In the genomic region with DNA sequence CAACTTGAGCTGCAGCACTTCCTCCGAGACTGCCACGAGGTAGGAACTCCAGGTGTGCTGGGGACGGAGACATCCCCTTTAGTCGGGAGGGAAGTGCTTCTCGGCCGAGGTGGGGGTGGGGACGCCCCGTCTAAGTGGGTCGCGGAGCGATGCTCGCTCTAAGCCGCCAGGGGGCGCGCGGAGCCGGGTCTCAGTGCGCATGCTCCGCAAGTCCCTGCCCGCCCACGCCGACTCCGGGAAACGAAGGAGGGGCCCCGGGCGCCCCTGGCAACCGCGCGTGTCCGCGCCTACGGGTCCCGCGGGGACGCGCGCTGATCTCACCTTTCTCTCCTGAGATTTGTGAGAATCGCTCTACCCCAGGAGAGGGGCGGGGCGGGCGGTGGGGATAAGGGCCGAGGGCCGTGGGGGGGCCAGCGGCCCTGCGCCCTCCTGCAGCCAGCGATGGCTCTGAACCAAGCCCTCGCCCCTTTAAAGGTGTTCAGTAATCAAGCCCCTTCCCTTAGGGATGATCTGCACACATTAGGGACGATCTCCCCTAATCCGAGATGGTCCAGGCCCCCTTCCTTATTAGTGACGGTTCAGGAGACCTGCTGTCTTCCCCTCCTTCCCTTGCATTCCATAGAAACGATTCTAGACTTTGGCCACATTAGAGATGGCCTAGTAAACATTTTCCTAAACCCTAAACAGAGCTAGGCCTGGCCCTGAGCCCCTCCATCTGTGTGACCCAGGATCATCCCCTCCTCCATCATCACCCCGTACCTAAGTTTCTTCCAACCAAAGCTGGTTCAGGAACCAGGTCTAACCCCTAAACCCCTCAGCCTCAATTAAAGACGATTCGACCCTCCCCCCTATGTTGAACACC, we compare ENCODE assay signal across 1 cellular context.
TF ChIP-seq lines count a peak whose summit lies in the region.

No MANE protein-coding gene starts in this region.

TF ChIP-seq in GM12878, 131 proteins besides CTCF, POLR2A, EP300 and RAD21 (continued from another document and continues in another):
- TF ChIP-seq, protein P1, sequence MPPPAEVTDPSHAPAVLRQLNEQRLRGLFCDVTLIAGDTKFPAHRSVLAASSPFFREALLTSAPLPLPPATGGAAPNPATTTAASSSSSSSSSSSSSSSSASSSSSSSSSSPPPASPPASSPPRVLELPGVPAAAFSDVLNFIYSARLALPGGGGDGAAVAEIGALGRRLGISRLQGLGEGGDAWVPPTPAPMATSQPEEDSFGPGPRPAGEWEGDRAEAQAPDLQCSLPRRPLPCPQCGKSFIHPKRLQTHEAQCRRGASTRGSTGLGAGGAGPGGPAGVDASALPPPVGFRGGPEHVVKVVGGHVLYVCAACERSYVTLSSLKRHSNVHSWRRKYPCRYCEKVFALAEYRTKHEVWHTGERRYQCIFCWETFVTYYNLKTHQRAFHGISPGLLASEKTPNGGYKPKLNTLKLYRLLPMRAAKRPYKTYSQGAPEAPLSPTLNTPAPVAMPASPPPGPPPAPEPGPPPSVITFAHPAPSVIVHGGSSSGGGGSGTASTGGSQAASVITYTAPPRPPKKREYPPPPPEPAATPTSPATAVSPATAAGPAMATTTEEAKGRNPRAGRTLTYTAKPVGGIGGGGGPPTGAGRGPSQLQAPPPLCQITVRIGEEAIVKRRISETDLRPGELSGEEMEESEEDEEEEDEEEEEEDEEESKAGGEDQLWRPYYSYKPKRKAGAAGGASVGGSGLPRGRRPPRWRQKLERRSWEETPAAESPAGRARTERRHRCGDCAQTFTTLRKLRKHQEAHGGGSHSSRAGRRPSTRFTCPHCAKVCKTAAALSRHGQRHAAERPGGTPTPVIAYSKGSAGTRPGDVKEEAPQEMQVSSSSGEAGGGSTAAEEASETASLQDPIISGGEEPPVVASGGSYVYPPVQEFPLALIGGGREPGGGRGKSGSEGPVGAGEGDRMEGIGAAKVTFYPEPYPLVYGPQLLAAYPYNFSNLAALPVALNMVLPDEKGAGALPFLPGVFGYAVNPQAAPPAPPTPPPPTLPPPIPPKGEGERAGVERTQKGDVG (CRISPR knock-in tag; IDR thresholded peaks at IDR 0.05) = no peak
- TF ChIP-seq NR2F1 (conservative IDR thresholded peaks at IDR 0.05) (no peak), ZSCAN29 (IDR thresholded peaks at IDR 0.05) (no peak), NFIC (IDR thresholded peaks at IDR 0.05; ENCODE audit: low read depth, low read length) (no peak), BCL11A (IDR thresholded peaks at IDR 0.05; ENCODE audit: low read depth, low read length) (no peak), TCF12 (IDR thresholded peaks at IDR 0.05; ENCODE audit: low read depth, low read length) (0 out of 2 replicates have a peak, but pooled peaks have one; percentile 39), CBX5 (IDR thresholded peaks at IDR 0.05; ENCODE audit: low read depth) (no peak), ZNF622 (IDR thresholded peaks at IDR 0.05) (no peak), MXI1 (IDR thresholded peaks at IDR 0.05; ENCODE audit: low read depth, low read length) (peak; percentile 85), YY1 (IDR thresholded peaks at IDR 0.05; ENCODE audit: low read depth, low read length) (0 out of 2 replicates have a peak, but pooled peaks have one; percentile 44), BRCA1 (IDR thresholded peaks at IDR 0.05; ENCODE audit: low read depth, low read length) (no peak), IKZF2 (IDR thresholded peaks at IDR 0.05) (no peak; a peak in 1 of 4 replicates), CREB1 (IDR thresholded peaks at IDR 0.05; ENCODE audit: low read depth) (0 out of 2 replicates have a peak, but pooled peaks have one; percentile 43), IKZF1 (conservative IDR thresholded peaks at IDR 0.05) (peak; percentile 94)
- TF ChIP-seq, protein P2, sequence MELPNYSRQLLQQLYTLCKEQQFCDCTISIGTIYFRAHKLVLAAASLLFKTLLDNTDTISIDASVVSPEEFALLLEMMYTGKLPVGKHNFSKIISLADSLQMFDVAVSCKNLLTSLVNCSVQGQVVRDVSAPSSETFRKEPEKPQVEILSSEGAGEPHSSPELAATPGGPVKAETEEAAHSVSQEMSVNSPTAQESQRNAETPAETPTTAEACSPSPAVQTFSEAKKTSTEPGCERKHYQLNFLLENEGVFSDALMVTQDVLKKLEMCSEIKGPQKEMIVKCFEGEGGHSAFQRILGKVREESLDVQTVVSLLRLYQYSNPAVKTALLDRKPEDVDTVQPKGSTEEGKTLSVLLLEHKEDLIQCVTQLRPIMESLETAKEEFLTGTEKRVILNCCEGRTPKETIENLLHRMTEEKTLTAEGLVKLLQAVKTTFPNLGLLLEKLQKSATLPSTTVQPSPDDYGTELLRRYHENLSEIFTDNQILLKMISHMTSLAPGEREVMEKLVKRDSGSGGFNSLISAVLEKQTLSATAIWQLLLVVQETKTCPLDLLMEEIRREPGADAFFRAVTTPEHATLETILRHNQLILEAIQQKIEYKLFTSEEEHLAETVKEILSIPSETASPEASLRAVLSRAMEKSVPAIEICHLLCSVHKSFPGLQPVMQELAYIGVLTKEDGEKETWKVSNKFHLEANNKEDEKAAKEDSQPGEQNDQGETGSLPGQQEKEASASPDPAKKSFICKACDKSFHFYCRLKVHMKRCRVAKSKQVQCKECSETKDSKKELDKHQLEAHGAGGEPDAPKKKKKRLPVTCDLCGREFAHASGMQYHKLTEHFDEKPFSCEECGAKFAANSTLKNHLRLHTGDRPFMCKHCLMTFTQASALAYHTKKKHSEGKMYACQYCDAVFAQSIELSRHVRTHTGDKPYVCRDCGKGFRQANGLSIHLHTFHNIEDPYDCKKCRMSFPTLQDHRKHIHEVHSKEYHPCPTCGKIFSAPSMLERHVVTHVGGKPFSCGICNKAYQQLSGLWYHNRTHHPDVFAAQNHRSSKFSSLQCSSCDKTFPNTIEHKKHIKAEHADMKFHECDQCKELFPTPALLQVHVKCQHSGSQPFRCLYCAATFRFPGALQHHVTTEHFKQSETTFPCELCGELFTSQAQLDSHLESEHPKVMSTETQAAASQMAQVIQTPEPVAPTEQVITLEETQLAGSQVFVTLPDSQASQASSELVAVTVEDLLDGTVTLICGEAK (IDR thresholded peaks at IDR 0.05; ENCODE audit: borderline replicate concordance) = no peak
- TF ChIP-seq, protein P3, sequence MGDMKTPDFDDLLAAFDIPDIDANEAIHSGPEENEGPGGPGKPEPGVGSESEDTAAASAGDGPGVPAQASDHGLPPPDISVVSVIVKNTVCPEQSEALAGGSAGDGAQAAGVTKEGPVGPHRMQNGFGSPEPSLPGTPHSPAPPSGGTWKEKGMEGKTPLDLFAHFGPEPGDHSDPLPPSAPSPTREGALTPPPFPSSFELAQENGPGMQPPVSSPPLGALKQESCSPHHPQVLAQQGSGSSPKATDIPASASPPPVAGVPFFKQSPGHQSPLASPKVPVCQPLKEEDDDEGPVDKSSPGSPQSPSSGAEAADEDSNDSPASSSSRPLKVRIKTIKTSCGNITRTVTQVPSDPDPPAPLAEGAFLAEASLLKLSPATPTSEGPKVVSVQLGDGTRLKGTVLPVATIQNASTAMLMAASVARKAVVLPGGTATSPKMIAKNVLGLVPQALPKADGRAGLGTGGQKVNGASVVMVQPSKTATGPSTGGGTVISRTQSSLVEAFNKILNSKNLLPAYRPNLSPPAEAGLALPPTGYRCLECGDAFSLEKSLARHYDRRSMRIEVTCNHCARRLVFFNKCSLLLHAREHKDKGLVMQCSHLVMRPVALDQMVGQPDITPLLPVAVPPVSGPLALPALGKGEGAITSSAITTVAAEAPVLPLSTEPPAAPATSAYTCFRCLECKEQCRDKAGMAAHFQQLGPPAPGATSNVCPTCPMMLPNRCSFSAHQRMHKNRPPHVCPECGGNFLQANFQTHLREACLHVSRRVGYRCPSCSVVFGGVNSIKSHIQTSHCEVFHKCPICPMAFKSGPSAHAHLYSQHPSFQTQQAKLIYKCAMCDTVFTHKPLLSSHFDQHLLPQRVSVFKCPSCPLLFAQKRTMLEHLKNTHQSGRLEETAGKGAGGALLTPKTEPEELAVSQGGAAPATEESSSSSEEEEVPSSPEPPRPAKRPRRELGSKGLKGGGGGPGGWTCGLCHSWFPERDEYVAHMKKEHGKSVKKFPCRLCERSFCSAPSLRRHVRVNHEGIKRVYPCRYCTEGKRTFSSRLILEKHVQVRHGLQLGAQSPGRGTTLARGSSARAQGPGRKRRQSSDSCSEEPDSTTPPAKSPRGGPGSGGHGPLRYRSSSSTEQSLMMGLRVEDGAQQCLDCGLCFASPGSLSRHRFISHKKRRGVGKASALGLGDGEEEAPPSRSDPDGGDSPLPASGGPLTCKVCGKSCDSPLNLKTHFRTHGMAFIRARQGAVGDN (IDR thresholded peaks at IDR 0.05) = no peak
- TF ChIP-seq, protein P4, sequence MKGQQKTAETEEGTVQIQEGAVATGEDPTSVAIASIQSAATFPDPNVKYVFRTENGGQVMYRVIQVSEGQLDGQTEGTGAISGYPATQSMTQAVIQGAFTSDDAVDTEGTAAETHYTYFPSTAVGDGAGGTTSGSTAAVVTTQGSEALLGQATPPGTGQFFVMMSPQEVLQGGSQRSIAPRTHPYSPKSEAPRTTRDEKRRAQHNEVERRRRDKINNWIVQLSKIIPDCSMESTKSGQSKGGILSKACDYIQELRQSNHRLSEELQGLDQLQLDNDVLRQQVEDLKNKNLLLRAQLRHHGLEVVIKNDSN (IDR thresholded peaks at IDR 0.05; ENCODE audit: borderline replicate concordance, extremely low read length, insufficient read depth, low read depth, low read length) = no peak
- TF ChIP-seq, protein P5, sequence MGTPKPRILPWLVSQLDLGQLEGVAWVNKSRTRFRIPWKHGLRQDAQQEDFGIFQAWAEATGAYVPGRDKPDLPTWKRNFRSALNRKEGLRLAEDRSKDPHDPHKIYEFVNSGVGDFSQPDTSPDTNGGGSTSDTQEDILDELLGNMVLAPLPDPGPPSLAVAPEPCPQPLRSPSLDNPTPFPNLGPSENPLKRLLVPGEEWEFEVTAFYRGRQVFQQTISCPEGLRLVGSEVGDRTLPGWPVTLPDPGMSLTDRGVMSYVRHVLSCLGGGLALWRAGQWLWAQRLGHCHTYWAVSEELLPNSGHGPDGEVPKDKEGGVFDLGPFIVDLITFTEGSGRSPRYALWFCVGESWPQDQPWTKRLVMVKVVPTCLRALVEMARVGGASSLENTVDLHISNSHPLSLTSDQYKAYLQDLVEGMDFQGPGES (IDR thresholded peaks at IDR 0.05) = no peak
- TF ChIP-seq, protein P6, sequence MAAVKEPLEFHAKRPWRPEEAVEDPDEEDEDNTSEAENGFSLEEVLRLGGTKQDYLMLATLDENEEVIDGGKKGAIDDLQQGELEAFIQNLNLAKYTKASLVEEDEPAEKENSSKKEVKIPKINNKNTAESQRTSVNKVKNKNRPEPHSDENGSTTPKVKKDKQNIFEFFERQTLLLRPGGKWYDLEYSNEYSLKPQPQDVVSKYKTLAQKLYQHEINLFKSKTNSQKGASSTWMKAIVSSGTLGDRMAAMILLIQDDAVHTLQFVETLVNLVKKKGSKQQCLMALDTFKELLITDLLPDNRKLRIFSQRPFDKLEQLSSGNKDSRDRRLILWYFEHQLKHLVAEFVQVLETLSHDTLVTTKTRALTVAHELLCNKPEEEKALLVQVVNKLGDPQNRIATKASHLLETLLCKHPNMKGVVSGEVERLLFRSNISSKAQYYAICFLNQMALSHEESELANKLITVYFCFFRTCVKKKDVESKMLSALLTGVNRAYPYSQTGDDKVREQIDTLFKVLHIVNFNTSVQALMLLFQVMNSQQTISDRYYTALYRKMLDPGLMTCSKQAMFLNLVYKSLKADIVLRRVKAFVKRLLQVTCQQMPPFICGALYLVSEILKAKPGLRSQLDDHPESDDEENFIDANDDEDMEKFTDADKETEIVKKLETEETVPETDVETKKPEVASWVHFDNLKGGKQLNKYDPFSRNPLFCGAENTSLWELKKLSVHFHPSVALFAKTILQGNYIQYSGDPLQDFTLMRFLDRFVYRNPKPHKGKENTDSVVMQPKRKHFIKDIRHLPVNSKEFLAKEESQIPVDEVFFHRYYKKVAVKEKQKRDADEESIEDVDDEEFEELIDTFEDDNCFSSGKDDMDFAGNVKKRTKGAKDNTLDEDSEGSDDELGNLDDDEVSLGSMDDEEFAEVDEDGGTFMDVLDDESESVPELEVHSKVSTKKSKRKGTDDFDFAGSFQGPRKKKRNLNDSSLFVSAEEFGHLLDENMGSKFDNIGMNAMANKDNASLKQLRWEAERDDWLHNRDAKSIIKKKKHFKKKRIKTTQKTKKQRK (IDR thresholded peaks at IDR 0.05; ENCODE audit: low read depth, low read length) = no peak
- TF ChIP-seq, protein P7, sequence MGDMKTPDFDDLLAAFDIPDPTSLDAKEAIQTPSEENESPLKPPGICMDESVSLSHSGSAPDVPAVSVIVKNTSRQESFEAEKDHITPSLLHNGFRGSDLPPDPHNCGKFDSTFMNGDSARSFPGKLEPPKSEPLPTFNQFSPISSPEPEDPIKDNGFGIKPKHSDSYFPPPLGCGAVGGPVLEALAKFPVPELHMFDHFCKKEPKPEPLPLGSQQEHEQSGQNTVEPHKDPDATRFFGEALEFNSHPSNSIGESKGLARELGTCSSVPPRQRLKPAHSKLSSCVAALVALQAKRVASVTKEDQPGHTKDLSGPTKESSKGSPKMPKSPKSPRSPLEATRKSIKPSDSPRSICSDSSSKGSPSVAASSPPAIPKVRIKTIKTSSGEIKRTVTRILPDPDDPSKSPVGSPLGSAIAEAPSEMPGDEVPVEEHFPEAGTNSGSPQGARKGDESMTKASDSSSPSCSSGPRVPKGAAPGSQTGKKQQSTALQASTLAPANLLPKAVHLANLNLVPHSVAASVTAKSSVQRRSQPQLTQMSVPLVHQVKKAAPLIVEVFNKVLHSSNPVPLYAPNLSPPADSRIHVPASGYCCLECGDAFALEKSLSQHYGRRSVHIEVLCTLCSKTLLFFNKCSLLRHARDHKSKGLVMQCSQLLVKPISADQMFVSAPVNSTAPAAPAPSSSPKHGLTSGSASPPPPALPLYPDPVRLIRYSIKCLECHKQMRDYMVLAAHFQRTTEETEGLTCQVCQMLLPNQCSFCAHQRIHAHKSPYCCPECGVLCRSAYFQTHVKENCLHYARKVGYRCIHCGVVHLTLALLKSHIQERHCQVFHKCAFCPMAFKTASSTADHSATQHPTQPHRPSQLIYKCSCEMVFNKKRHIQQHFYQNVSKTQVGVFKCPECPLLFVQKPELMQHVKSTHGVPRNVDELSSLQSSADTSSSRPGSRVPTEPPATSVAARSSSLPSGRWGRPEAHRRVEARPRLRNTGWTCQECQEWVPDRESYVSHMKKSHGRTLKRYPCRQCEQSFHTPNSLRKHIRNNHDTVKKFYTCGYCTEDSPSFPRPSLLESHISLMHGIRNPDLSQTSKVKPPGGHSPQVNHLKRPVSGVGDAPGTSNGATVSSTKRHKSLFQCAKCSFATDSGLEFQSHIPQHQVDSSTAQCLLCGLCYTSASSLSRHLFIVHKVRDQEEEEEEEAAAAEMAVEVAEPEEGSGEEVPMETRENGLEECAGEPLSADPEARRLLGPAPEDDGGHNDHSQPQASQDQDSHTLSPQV (IDR thresholded peaks at IDR 0.05) = no peak
- TF ChIP-seq, protein P8, sequence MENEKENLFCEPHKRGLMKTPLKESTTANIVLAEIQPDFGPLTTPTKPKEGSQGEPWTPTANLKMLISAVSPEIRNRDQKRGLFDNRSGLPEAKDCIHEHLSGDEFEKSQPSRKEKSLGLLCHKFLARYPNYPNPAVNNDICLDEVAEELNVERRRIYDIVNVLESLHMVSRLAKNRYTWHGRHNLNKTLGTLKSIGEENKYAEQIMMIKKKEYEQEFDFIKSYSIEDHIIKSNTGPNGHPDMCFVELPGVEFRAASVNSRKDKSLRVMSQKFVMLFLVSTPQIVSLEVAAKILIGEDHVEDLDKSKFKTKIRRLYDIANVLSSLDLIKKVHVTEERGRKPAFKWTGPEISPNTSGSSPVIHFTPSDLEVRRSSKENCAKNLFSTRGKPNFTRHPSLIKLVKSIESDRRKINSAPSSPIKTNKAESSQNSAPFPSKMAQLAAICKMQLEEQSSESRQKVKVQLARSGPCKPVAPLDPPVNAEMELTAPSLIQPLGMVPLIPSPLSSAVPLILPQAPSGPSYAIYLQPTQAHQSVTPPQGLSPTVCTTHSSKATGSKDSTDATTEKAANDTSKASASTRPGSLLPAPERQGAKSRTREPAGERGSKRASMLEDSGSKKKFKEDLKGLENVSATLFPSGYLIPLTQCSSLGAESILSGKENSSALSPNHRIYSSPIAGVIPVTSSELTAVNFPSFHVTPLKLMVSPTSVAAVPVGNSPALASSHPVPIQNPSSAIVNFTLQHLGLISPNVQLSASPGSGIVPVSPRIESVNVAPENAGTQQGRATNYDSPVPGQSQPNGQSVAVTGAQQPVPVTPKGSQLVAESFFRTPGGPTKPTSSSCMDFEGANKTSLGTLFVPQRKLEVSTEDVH (IDR thresholded peaks at IDR 0.05; ENCODE audit: low read depth, partially characterized antibody) = no peak
